Comparison of ENCODE assay signal across 20 cellular contexts in the genomic region with DNA sequence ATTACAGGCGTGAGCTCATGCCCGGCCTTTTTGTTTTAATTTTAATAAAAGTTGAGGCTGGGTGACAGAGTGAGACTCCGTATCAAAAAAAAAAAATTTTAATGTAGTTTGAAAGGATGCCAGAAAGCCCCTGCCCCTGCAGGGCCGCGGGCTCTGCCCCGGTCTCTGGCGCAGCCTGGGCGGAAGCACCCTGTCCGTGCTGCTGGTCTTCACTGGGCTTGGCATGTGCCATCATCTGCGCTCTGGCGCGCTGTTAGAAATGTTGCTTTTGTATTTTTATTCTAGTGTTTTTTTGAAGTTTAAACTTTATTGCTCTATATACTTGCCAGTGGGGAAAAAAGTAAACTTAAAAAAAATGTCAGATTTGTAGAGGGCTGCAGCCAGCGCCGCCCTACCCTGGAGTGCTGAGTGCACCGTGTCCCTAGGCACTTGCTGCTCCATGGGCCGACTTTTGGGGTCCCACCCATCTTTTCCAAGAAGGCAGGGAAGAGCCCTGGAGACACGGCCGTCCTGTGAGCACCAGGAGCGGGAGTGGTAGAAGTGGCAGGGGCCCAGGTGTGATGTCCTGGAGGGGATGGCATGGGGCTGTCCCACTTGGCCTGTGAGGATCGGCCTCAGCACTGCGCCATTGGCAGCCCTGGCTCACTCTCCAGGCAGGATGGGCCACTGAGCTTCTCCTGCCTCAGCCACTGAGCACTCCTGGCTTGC. TPM values are rescaled to one million over a fixed set of nuclear protein-coding genes. Genes with fewer than 3 reads are reported as not detected.
DNase-seq lines count a peak whose midpoint lies in the region; ATAC-seq and TF ChIP-seq lines count a peak whose summit lies in the region.
"Had no signal": no experiment of that assay in that cellular context is flagged by ENCODE, and none has a peak within 500 bp of the region (broad histone marks: within the 10 kb centered on the region; RNA-seq: fewer than 3 reads in every experiment).

No MANE protein-coding gene starts in this region.

- no peaks in the 10 kb centered on the region for H3K9me3 ChIP-seq in transverse colon

- ATAC-seq in activated CD4-positive, alpha-beta T cell treated with anti-CD3 and anti-CD28 coated beads for 36 hours: no peak
- ATAC-seq in stimulated activated naive CD8-positive, alpha-beta T cell treated with anti-CD3 and anti-CD28 coated beads, Interleukin-15, amount 100 ng/mL, for 72 hours: no peak
- ATAC-seq: GM12878, GM23338 had no signal

- H3K4me1 Mint-ChIP-seq in activated CD4-positive, alpha-beta T cell treated with anti-CD3 and anti-CD28 coated beads for 36 hours: peaks cover 30% of the 10 kb centered on the region
- peaks cover 29% of the 10 kb centered on the region for H3K4me1 Mint-ChIP-seq in stimulated activated naive CD8-positive, alpha-beta T cell treated with anti-CD3 and anti-CD28 coated beads, Interleukin-15, Interleukin-2, amounts not matched to agents 100 ng/mL and 50 ng/mL, for 24 hours (ENCODE audit: low read depth)
- H3K4me1 Mint-ChIP-seq in stimulated activated naive CD8-positive, alpha-beta T cell treated with anti-CD3 and anti-CD28 coated beads, Interleukin-15, amount 100 ng/mL, for 72 hours: peaks cover 51% of the 10 kb centered on the region
- H3K4me1 Mint-ChIP-seq in glutamatergic neuron (ENCODE audit: low read depth, unreplicated experiment): peaks cover 23% of the 10 kb centered on the region
- H3K4me1 Mint-ChIP-seq in type B pancreatic cell (ENCODE audit: unreplicated experiment): peaks cover 9% of the 10 kb centered on the region

- TF ChIP-seq POLR2A in transverse colon (IDR thresholded peaks at IDR 0.05) (no peak), lower leg skin (IDR thresholded peaks at IDR 0.05) (no peak)

- H3K27ac ChIP-seq in transverse colon: no peak overlapping the region

- POLR2A ChIA-PET in activated CD4-positive, alpha-beta T cell treated with anti-CD3 and anti-CD28 coated beads for 36 hours (lab: Charles Lee): no interaction called here

- no peaks in the 10 kb centered on the region for H3K36me3 ChIP-seq in transverse colon

- TF ChIP-seq EP300 in transverse colon (IDR thresholded peaks at IDR 0.05; ENCODE audit: low read depth): no peak

- peaks cover 41% of the 10 kb centered on the region for H3K36me3 Mint-ChIP-seq in activated CD4-positive, alpha-beta T cell treated with anti-CD3 and anti-CD28 coated beads for 36 hours (ENCODE audit: low read depth)
- peaks cover 49% of the 10 kb centered on the region for H3K36me3 Mint-ChIP-seq in stimulated activated naive CD8-positive, alpha-beta T cell treated with anti-CD3 and anti-CD28 coated beads, Interleukin-15, Interleukin-2, amounts not matched to agents 100 ng/mL and 50 ng/mL, for 24 hours (ENCODE audit: low read depth)
- H3K36me3 Mint-ChIP-seq in glutamatergic neuron (ENCODE audit: unreplicated experiment) (peaks cover 7% of the 10 kb centered on the region), type B pancreatic cell (peaks cover 15% of the 10 kb centered on the region)

- in situ Hi-C loops in transverse colon (cut with MboI; ENCODE audit: low pct_ligation_motif_present in 1 of 4, low pct_unique_long_range_greater_than_20kb in 1 of 4, low sequenced_read_pairs in 3 of 4): no loop called here

- DNase-seq in activated CD4-positive, alpha-beta T cell treated with anti-CD3 and anti-CD28 coated beads for 36 hours: no peak
- DNase-seq in activated CD4-positive, alpha-beta T cell treated with anti-CD3 and anti-CD28 coated beads for 1 hour: no peak
- DNase-seq in stimulated activated naive CD8-positive, alpha-beta T cell treated with anti-CD3 and anti-CD28 coated beads, Interleukin-15, amount 100 ng/mL, for 72 hours: no peak
- DNase-seq in glutamatergic neuron (no peak), type B pancreatic cell (ENCODE audit: extremely low spot score, unreplicated experiment) (no peak), transverse colon (no peak), lower leg skin (ENCODE audit: low spot score in 2 of 2) (no peak)
- DNase-seq: 8988T; CD8-positive, alpha-beta memory T cell; DMS79 treated with DMSO at 0.1 percent for 48 hours; KBM-7; NCI-H1417 treated with DMSO at 0.1 percent for 48 hours; NCI-H2029; NCI-H2171; NCI-H446 treated with DMSO at 0.1 percent for 48 hours; NCI-H748 treated with DMSO at 0.1 percent for 48 hours; RPMI8226 had no signal

- no peak overlapping the region for H3K4me3 Mint-ChIP-seq in activated CD4-positive, alpha-beta T cell treated with anti-CD3 and anti-CD28 coated beads for 36 hours
- no peak overlapping the region for H3K4me3 Mint-ChIP-seq in stimulated activated naive CD8-positive, alpha-beta T cell treated with anti-CD3 and anti-CD28 coated beads, Interleukin-15, Interleukin-2, amounts not matched to agents 100 ng/mL and 50 ng/mL, for 24 hours
- no peak overlapping the region for H3K4me3 Mint-ChIP-seq in stimulated activated naive CD8-positive, alpha-beta T cell treated with anti-CD3 and anti-CD28 coated beads, Interleukin-15, amount 100 ng/mL, for 72 hours
- H3K4me3 Mint-ChIP-seq in glutamatergic neuron (ENCODE audit: unreplicated experiment) (peak overlapping the region; percentile 63), type B pancreatic cell (peak overlapping the region; percentile 28)

- H3K27me3 ChIP-seq in transverse colon: no peaks in the 10 kb centered on the region

- intact Hi-C loops in activated CD4-positive, alpha-beta T cell treated with anti-CD3 and anti-CD28 coated beads for 36 hours (cut with DNase I, micrococcal nuclease): loop anchor here in 1 of 2 experiments (5.0 kb wide), 1 partner anchor 49 kb away; a partner anchor contains a TSS
- intact Hi-C loops in transverse colon (cut with DNase I; ENCODE audit: low total_unique reads) (no loop called here), lower leg skin (cut with DNase I; ENCODE audit: low total_unique reads) (no loop called here)

- peaks cover 23 to 31% (median 26%) of the 10 kb centered on the region in 4 donors for H3K4me1 ChIP-seq in transverse colon

- no peaks in the 10 kb centered on the region for H3K9me3 Mint-ChIP-seq in activated CD4-positive, alpha-beta T cell treated with anti-CD3 and anti-CD28 coated beads for 36 hours (ENCODE audit: low read depth)
- no peaks in the 10 kb centered on the region for H3K9me3 Mint-ChIP-seq in stimulated activated naive CD8-positive, alpha-beta T cell treated with anti-CD3 and anti-CD28 coated beads, Interleukin-15, Interleukin-2, amounts not matched to agents 100 ng/mL and 50 ng/mL, for 24 hours
- no peaks in the 10 kb centered on the region for H3K9me3 Mint-ChIP-seq in stimulated activated naive CD8-positive, alpha-beta T cell treated with anti-CD3 and anti-CD28 coated beads, Interleukin-15, amount 100 ng/mL, for 72 hours
- H3K9me3 Mint-ChIP-seq in glutamatergic neuron (ENCODE audit: unreplicated experiment) (peaks cover 9% of the 10 kb centered on the region), type B pancreatic cell (no peaks in the 10 kb centered on the region)
- H3K9me3 Mint-ChIP-seq: CD8-positive, alpha-beta memory T cell; GM23338 had no signal

- TF ChIP-seq CTCF in glutamatergic neuron (IDR thresholded peaks at IDR 0.05; ENCODE audit: partially characterized antibody, unreplicated experiment): no peak
- TF ChIP-seq CTCF in type B pancreatic cell (conservative IDR thresholded peaks at IDR 0.05): no peak
- no peak for TF ChIP-seq CTCF in transverse colon (IDR thresholded peaks at IDR 0.05)
- no peak for TF ChIP-seq CTCF in lower leg skin (IDR thresholded peaks at IDR 0.05)

- H3K4me3 ChIP-seq in transverse colon: no peak overlapping the region
- no peak overlapping the region for H3K4me3 ChIP-seq in lower leg skin (ENCODE audit: low read depth, poor library complexity, severe bottlenecking)
- H3K4me3 ChIP-seq: GM12878, GM23338 had no signal

- WGBS in transverse colon (ENCODE audit: low coverage in 1 of 2), 2 donors: 94 to 96% methylated on average over 12 to 21 of the region's 21 CpGs
- 94% methylated on average over 21 of the region's 21 CpGs for WGBS in lower leg skin, 2 donors

- H3K27ac Mint-ChIP-seq in activated CD4-positive, alpha-beta T cell treated with anti-CD3 and anti-CD28 coated beads for 36 hours: peak overlapping the region; percentile 9
- peak overlapping the region; percentile 41 for H3K27ac Mint-ChIP-seq in stimulated activated naive CD8-positive, alpha-beta T cell treated with anti-CD3 and anti-CD28 coated beads, Interleukin-15, Interleukin-2, amounts not matched to agents 100 ng/mL and 50 ng/mL, for 24 hours
- peak overlapping the region in 1 of 2 donors; percentile 52 for H3K27ac Mint-ChIP-seq in stimulated activated naive CD8-positive, alpha-beta T cell treated with anti-CD3 and anti-CD28 coated beads, Interleukin-15, amount 100 ng/mL, for 72 hours
- no peak overlapping the region for H3K27ac Mint-ChIP-seq in glutamatergic neuron (ENCODE audit: unreplicated experiment)
- no peak overlapping the region for H3K27ac Mint-ChIP-seq in type B pancreatic cell
- H3K27ac Mint-ChIP-seq: GM23338 had no signal

- no peaks in the 10 kb centered on the region for H3K27me3 Mint-ChIP-seq in activated CD4-positive, alpha-beta T cell treated with anti-CD3 and anti-CD28 coated beads for 36 hours
- no peaks in the 10 kb centered on the region for H3K27me3 Mint-ChIP-seq in stimulated activated naive CD8-positive, alpha-beta T cell treated with anti-CD3 and anti-CD28 coated beads, Interleukin-15, Interleukin-2, amounts not matched to agents 100 ng/mL and 50 ng/mL, for 24 hours
- no peaks in the 10 kb centered on the region for H3K27me3 Mint-ChIP-seq in stimulated activated naive CD8-positive, alpha-beta T cell treated with anti-CD3 and anti-CD28 coated beads, Interleukin-15, amount 100 ng/mL, for 72 hours
- H3K27me3 Mint-ChIP-seq in glutamatergic neuron (ENCODE audit: unreplicated experiment): peaks cover 6% of the 10 kb centered on the region
- no peaks in the 10 kb centered on the region for H3K27me3 Mint-ChIP-seq in type B pancreatic cell

- CTCF ChIA-PET in activated CD4-positive, alpha-beta T cell treated with anti-CD3 and anti-CD28 coated beads for 36 hours (lab: Charles Lee): no interaction called here

RNA-seq across cellular contexts. Expression of a gene that starts 4.0 kb away (rescaled TPM):
- 100 to 1,000 TPM; 136 to 152 TPM for total RNA-seq in activated CD4-positive, alpha-beta T cell treated with anti-CD3 and anti-CD28 coated beads for 36 hours
- total RNA-seq in glutamatergic neuron (ENCODE audit: unreplicated experiment): 261 TPM
- 113 and 194 TPM in 2 replicates for total RNA-seq in type B pancreatic cell (ENCODE audit: low replicate concordance)
- 100 to 1,000 TPM in 2 of 4 donors, 10 to 100 TPM in 2; 79.4 to 293 (median 106) TPM for total RNA-seq in transverse colon
- 10 to 100 TPM; 39.3 to 56.7 (median 46.4) TPM for total RNA-seq in lower leg skin

RNA-seq across cellular contexts. Expression of a gene that starts 25.3 kb away (rescaled TPM):
- 1 to 10 TPM; 1.4 to 2.4 TPM for total RNA-seq in activated CD4-positive, alpha-beta T cell treated with anti-CD3 and anti-CD28 coated beads for 36 hours
- total RNA-seq in glutamatergic neuron (ENCODE audit: unreplicated experiment): 2.7 TPM
- 0.76 and 4.1 TPM in 2 replicates for total RNA-seq in type B pancreatic cell (ENCODE audit: low replicate concordance)
- under 1 TPM in 1 of 4 donors, not detected in 3; 0.41 TPM for total RNA-seq in transverse colon
- under 1 TPM in 2 of 4 donors, not detected in 2; 0.17 to 0.34 TPM for total RNA-seq in lower leg skin

RNA-seq across cellular contexts. Expression of a gene that starts 51.0 kb away (rescaled TPM):
- 1 to 10 TPM; 1.1 to 1.2 TPM for total RNA-seq in activated CD4-positive, alpha-beta T cell treated with anti-CD3 and anti-CD28 coated beads for 36 hours
- total RNA-seq in glutamatergic neuron (ENCODE audit: unreplicated experiment) (78.5 TPM), type B pancreatic cell (ENCODE audit: low replicate concordance) (11.2 and 20.3 TPM in 2 replicates), transverse colon (10 to 100 TPM; 11.2 to 67.3 (median 22.4) TPM), lower leg skin (100 to 1,000 TPM; 103 to 203 (median 141) TPM)

Comparison
In these comparisons a context has a peak if more than half of its experiments do, and no peak if none do; other contexts are left out.
1. H3K27ac Mint-ChIP-seq: peak in activated CD4-positive, alpha-beta T cell treated with anti-CD3 and anti-CD28 coated beads for 36 hours (single experiment) and stimulated activated naive CD8-positive, alpha-beta T cell treated with anti-CD3 and anti-CD28 coated beads, Interleukin-15, Interleukin-2, amounts not matched to agents 100 ng/mL and 50 ng/mL, for 24 hours (single experiment); none in glutamatergic neuron (single experiment) and type B pancreatic cell (single experiment).
2. H3K4me3 Mint-ChIP-seq: peak in glutamatergic neuron (single experiment) and type B pancreatic cell (single experiment); none in activated CD4-positive, alpha-beta T cell treated with anti-CD3 and anti-CD28 coated beads for 36 hours (single experiment), stimulated activated naive CD8-positive, alpha-beta T cell treated with anti-CD3 and anti-CD28 coated beads, Interleukin-15, Interleukin-2, amounts not matched to agents 100 ng/mL and 50 ng/mL, for 24 hours (single experiment) and stimulated activated naive CD8-positive, alpha-beta T cell treated with anti-CD3 and anti-CD28 coated beads, Interleukin-15, amount 100 ng/mL, for 72 hours (0 of 2).